Comparison of ENCODE assay signal across 18 cellular contexts in the genomic region with DNA sequence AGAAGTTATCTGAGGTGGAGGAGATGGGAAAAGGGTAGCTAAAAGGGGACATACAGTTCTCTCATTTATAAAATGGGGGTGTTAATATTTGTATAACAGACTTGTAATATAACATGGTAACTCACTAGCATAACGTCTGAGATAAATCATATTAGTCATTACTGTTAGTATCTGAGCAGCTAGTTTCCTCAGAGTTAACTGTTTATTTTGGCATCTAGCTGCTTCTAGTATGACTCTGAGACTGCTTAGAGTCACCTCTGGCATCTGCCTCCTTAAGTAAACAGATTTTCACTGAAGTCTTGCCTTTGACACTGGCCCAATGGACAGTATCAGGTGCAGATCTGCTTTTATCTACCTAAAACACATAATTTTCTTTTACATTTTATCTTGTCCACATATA. TPM values are rescaled to one million over a fixed set of nuclear protein-coding genes. Genes with fewer than 3 reads are reported as not detected.
DNase-seq lines count a peak whose midpoint lies in the region; ATAC-seq and TF ChIP-seq lines count a peak whose summit lies in the region.
"Had no signal": no experiment of that assay in that cellular context is flagged by ENCODE, and none has a peak within 500 bp of the region (broad histone marks: within the 10 kb centered on the region; RNA-seq: fewer than 3 reads in every experiment).

No MANE protein-coding gene starts in this region.

- no peak for TF ChIP-seq CTCF in cardiac fibroblast (IDR thresholded peaks at IDR 0.05; ENCODE audit: low read depth, low read length)
- no peak for TF ChIP-seq CTCF in left lung (IDR thresholded peaks at IDR 0.05)
- TF ChIP-seq CTCF in glutamatergic neuron (IDR thresholded peaks at IDR 0.05; ENCODE audit: partially characterized antibody, unreplicated experiment) = no peak

- H3K27ac ChIP-seq in left lung = no peak overlapping the region
- H3K27ac ChIP-seq: ovary had no signal

- peaks cover 26% of the 10 kb centered on the region for H3K36me3 Mint-ChIP-seq in glutamatergic neuron (ENCODE audit: unreplicated experiment)

- no peaks in the 10 kb centered on the region for H3K27me3 ChIP-seq in left lung
- H3K27me3 ChIP-seq: ovary had no signal

- peak; percentile 72 for ATAC-seq in left lung
- no peak for ATAC-seq in GM18858 (IDR thresholded peaks at IDR 0.05; ENCODE audit: unreplicated experiment)

- peak; percentile 45 for DNase-seq in AG20443 (ENCODE audit: low spot score)
- DNase-seq in LHCN-M2 (ENCODE audit: low read depth) = peak; percentile 75
- peak; percentile 57 to 83 for DNase-seq in cardiac fibroblast (ENCODE audit: low read depth in 2 of 2)
- no peak for DNase-seq in left lung
- no peak for DNase-seq in nucleus accumbens (lab: John Stamatoyannopoulos, UW)
- DNase-seq in glutamatergic neuron = no peak
- no peak for DNase-seq in foreskin melanocyte
- DNase-seq: activated CD4-positive, alpha-beta memory T cell treated with anti-CD3 and anti-CD28 coated beads for 36 hours; activated gamma-delta T cell; CD4-positive, alpha-beta memory T cell; NCI-H187; ovary; stimulated activated CD4-positive, alpha-beta T cell treated with anti-CD3 and anti-CD28 coated beads, Interleukin-2, amount 100 ng/mL, for 48 hours had no signal

- H3K36me3 ChIP-seq in left lung = peaks cover 0 to 35% of the 10 kb centered on the region in 2 donors
- H3K36me3 ChIP-seq: ovary had no signal

- intact Hi-C loops in left lung (cut with DNase I) = no loop called here

- no peaks in the 10 kb centered on the region for H3K9me3 ChIP-seq in left lung
- H3K9me3 ChIP-seq: ovary had no signal

- no peak overlapping the region for H3K27ac Mint-ChIP-seq in glutamatergic neuron (ENCODE audit: unreplicated experiment)
- H3K27ac Mint-ChIP-seq: activated CD4-positive, alpha-beta memory T cell treated with anti-CD3 and anti-CD28 coated beads for 36 hours; T-helper 1 cell treated with Interleukin-12 subunit alpha and Interleukin-12 subunit beta and Interleukin-4 antibody, amounts not matched to agents 30 μg/mL and 1 μg/mL, for 36 hours had no signal

- H3K4me3 Mint-ChIP-seq in glutamatergic neuron (ENCODE audit: unreplicated experiment) = no peak overlapping the region
- H3K4me3 Mint-ChIP-seq: activated CD4-positive, alpha-beta memory T cell treated with anti-CD3 and anti-CD28 coated beads for 36 hours; IgD-negative memory B cell; stimulated activated naive CD8-positive, alpha-beta T cell treated with anti-CD3 and anti-CD28 coated beads, Interleukin-15, Interleukin-2, amounts not matched to agents 100 ng/mL and 50 ng/mL, for 24 hours; T-helper 1 cell treated with Interleukin-12 subunit alpha and Interleukin-12 subunit beta and Interleukin-4 antibody, amounts not matched to agents 30 μg/mL and 1 μg/mL, for 36 hours had no signal

- no peaks in the 10 kb centered on the region for H3K4me1 ChIP-seq in left lung

- H3K4me1 Mint-ChIP-seq in glutamatergic neuron (ENCODE audit: low read depth, unreplicated experiment) = no peaks in the 10 kb centered on the region
- H3K4me1 Mint-ChIP-seq: IgD-negative memory B cell had no signal

- H3K4me3 ChIP-seq in cardiac fibroblast (replicated peaks in 1 of 2; ENCODE audit: low read depth in 2 of 2, low read length in 2 of 2) (no peak overlapping the region), left lung (no peak overlapping the region)
- H3K4me3 ChIP-seq: lung, ovary had no signal

- H3K27me3 Mint-ChIP-seq in glutamatergic neuron (ENCODE audit: unreplicated experiment) = no peaks in the 10 kb centered on the region
- H3K27me3 Mint-ChIP-seq: activated CD4-positive, alpha-beta memory T cell treated with anti-CD3 and anti-CD28 coated beads for 36 hours; CD4-positive, alpha-beta memory T cell; IgD-negative memory B cell; stimulated activated naive CD8-positive, alpha-beta T cell treated with anti-CD3 and anti-CD28 coated beads, Interleukin-15, Interleukin-2, amounts not matched to agents 100 ng/mL and 50 ng/mL, for 24 hours had no signal

- peaks cover 7% of the 10 kb centered on the region for H3K9me3 Mint-ChIP-seq in glutamatergic neuron (ENCODE audit: unreplicated experiment)
- H3K9me3 Mint-ChIP-seq: IgD-negative memory B cell had no signal

RNA-seq across cellular contexts. Expression of gene SLC30A9, which starts 58.1 kb away (rescaled TPM):
- total RNA-seq in LHCN-M2 (2014; rRNA removed) (77.7 and 85.8 TPM in 2 replicates), left lung (10 to 100 TPM; 45.7 to 57.3 TPM), glutamatergic neuron (ENCODE audit: unreplicated experiment) (70.2 TPM)
- polyA plus RNA-seq in LHCN-M2 (2012) = 22.7 TPM

Comparison
In these comparisons a context has a peak if more than half of its experiments do, and no peak if none do; other contexts are left out.
1. DNase-seq: peak in AG20443 (single experiment), LHCN-M2 (single experiment) and cardiac fibroblast (2 of 2); none in left lung (0 of 2), nucleus accumbens (0 of 56), glutamatergic neuron (single experiment) and foreskin melanocyte (single experiment).